Comparison of ENCODE assay signal across 21 cellular contexts in the genomic region with DNA sequence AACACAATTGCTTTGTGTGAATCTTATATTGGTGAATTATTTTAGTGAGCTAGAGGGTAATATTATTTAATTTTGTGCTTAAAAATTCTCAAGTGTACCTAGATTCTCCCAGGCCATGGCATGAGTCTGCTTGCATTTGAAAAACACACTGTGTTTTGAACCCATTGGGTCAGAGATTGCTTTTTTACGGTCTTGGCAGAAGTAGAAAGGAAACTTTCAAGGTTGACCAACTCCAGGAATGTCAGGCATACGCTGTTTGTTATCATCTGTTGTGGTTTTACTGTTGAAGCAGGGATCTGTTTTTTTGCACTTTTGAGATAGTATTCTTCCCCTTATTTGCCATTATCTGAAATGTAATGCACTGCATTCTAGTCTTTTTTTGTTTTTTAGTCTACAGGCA.
DNase-seq lines count a peak whose midpoint lies in the region; ATAC-seq, FAIRE-seq and TF ChIP-seq lines count a peak whose summit lies in the region.
"Had no signal": no experiment of that assay in that cellular context is flagged by ENCODE, and none has a peak within 500 bp of the region (broad histone marks: within the 10 kb centered on the region; RNA-seq: fewer than 3 reads in every experiment).

No MANE protein-coding gene starts in this region.

- TF ChIP-seq CTCF in D721Med (IDR thresholded peaks at IDR 0.05; ENCODE audit: insufficient read depth, missing control alignments), result no peak
- TF ChIP-seq CTCF in kidney (IDR thresholded peaks at IDR 0.05; ENCODE audit: borderline replicate concordance, extremely low read depth, insufficient read depth), result no peak

- DNase-seq in D721Med (ENCODE audit: insufficient read length, low spot score) (no peak), OCI-M1 (lab: John Stamatoyannopoulos, UW) (peak; percentile 86), astrocyte of the hippocampus (ENCODE audit: low read depth, low spot score) (peak; percentile 67), left kidney (ENCODE audit: low read depth, low spot score) (peak; percentile 62), kidney (no peak)
- DNase-seq in activated T-cell treated with anti-CD3 and anti-CD28 coated beads, Interleukin-2, amount 50 U/mL, for 1 hour, result no peak
- DNase-seq: CD8-positive, alpha-beta memory T cell; lower lobe of right lung; NCI-H1105; NCI-H1930; NCI-H510A treated with DMSO at 0.1 percent for 48 hours; SK-N-SH; stimulated activated CD4-positive, alpha-beta T cell treated with anti-CD3 and anti-CD28 coated beads, Interleukin-15, amount 100 ng/mL, for 24 hours; transverse colon had no signal

- FAIRE-seq in D721Med (lab: Jason Lieb, UNC) (peak; percentile 61), kidney (lab: Jason Lieb, UNC) (no peak)
- FAIRE-seq: GM12892, islet of Langerhans had no signal

- intact Hi-C loops in kidney (cut with DNase I), result no loop called here

- no peak overlapping the region for H3K27ac ChIP-seq in kidney (ENCODE audit: low read depth in 2 of 2, low read length in 2 of 2)
- H3K27ac ChIP-seq: lower lobe of right lung had no signal

- no peak overlapping the region for H3K9ac ChIP-seq in kidney (ENCODE audit: low read length in 2 of 2)
- H3K9ac ChIP-seq: SK-N-SH had no signal

- H3K36me3 ChIP-seq in kidney (ENCODE audit: control insufficient read depth in 1 of 2, insufficient read depth in 2 of 2, low read length in 2 of 2), result no peaks in the 10 kb centered on the region
- H3K36me3 ChIP-seq: lower lobe of right lung, transverse colon had no signal

- H3K4me3 ChIP-seq in kidney (ENCODE audit: low read length in 2 of 2), result no peak overlapping the region
- H3K4me3 ChIP-seq: lower lobe of right lung, mucosa of descending colon, transverse colon had no signal

- ATAC-seq in HG03025 (IDR thresholded peaks at IDR 0.05; ENCODE audit: low FRiP score, unreplicated experiment) (no peak), GM21576 (IDR thresholded peaks at IDR 0.05; ENCODE audit: unreplicated experiment) (no peak)
- ATAC-seq: lower lobe of right lung; mucosa of descending colon; natural killer cell treated with Interleukin-12 subunit alpha and Interleukin-12 subunit beta and Interleukin-15 and Interleukin-18, amount 100 ng/mL, for 72 hours; stimulated activated effector memory CD8-positive, alpha-beta T cell treated with anti-CD3 and anti-CD28 coated beads, Interleukin-12 subunit alpha, Interleukin-12 subunit beta, amount 100 ng/mL, for 72 hours had no signal

- peaks cover 0 to 6% of the 10 kb centered on the region in 2 donors for H3K9me3 ChIP-seq in kidney (ENCODE audit: control insufficient read depth in 1 of 2, low read length in 2 of 2)
- H3K9me3 ChIP-seq: lower lobe of right lung, mucosa of descending colon, SK-N-SH, transverse colon had no signal

- H3K4me1 ChIP-seq in kidney (ENCODE audit: control insufficient read depth in 1 of 2, insufficient read depth in 1 of 2, low read depth in 1 of 2, low read length in 2 of 2), result no peaks in the 10 kb centered on the region
- H3K4me1 ChIP-seq: lower lobe of right lung had no signal

Comparison
In these comparisons a context has a peak if more than half of its experiments do, and no peak if none do; other contexts are left out.
1. DNase-seq: peak in OCI-M1 (single experiment), astrocyte of the hippocampus (single experiment) and left kidney (single experiment); none in D721Med (single experiment), activated T-cell treated with anti-CD3 and anti-CD28 coated beads, Interleukin-2, amount 50 U/mL, for 1 hour (single experiment) and kidney (single experiment).